12 cellular contexts compared by ENCODE assay signal in the genomic region with DNA sequence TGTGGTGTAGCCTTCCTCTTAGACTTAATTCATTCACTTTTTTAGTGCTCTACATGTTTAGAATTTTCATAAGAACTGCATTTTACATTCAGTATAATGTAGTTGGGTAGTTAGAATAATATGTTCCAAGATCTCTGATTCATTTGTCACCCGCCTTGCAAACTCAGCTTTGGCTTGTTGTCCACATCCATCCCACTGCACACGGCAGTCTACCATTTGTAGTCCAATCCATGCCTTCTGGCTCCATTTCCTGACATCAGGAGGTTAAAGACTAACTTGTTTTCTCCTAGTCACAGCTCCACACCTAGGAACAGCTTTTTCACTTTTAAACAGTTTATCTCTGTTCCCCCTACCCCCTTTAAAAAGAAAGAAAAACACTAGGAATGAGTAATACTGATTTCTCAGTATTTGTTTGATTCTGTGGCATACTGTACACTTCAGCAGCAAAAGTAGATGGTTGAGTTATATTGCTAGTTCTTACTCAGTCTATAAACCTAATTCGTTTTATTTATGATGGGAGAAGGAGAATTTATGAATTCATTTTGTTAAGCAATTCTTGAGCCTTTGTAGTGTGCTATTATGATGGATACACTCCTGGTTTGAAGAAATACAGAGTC.
DNase-seq lines count a peak whose midpoint lies in the region; ATAC-seq and TF ChIP-seq lines count a peak whose summit lies in the region.
"Had no signal": no experiment of that assay in that cellular context is flagged by ENCODE, and none has a peak within 500 bp of the region (broad histone marks: within the 10 kb centered on the region; RNA-seq: fewer than 3 reads in every experiment).

No MANE protein-coding gene starts in this region.

- H3K4me1 Mint-ChIP-seq in MCF 10A (ENCODE audit: insufficient read depth, unreplicated experiment), result peaks cover 45% of the 10 kb centered on the region

- H3K36me3 Mint-ChIP-seq in MCF 10A (ENCODE audit: insufficient read depth, unreplicated experiment), result peaks cover 14% of the 10 kb centered on the region

- CTCF ChIA-PET in MCF 10A (lab: Yijun Ruan, JAX), result no interaction called here

- no peaks in the 10 kb centered on the region for H3K36me3 ChIP-seq in breast epithelium
- H3K36me3 ChIP-seq: MG63 had no signal

- no peak for TF ChIP-seq POLR2A in breast epithelium (IDR thresholded peaks at IDR 0.05)

- peaks cover 0 to 20% of the 10 kb centered on the region in 2 donors for H3K4me1 ChIP-seq in breast epithelium

- H3K9me3 ChIP-seq in breast epithelium, result no peaks in the 10 kb centered on the region
- H3K9me3 ChIP-seq: MG63 had no signal

- no peaks in the 10 kb centered on the region for H3K27me3 ChIP-seq in breast epithelium
- H3K27me3 ChIP-seq: MG63 had no signal

- DNase-seq in MCF 10A (ENCODE audit: unreplicated experiment) (no peak), breast epithelium (ENCODE audit: low spot score in 2 of 2) (no peak), cerebellar cortex (ENCODE audit: low spot score) (peak; percentile 50), T-helper 9 cell (no peak), CD1c-positive myeloid dendritic cell (ENCODE audit: extremely low spot score) (no peak), putamen (ENCODE audit: low spot score) (no peak), foreskin melanocyte (no peak)
- DNase-seq: MG63, NCI-H82, small intestine had no signal

- H3K9me3 Mint-ChIP-seq in MCF 10A (ENCODE audit: unreplicated experiment), result no peaks in the 10 kb centered on the region
- H3K9me3 Mint-ChIP-seq: dendritic cell treated with granulocyte-macrophage colony-stimulating factor and Interleukin-4, amounts not matched to agents 40 ng/mL and 50 ng/mL, for 4 days had no signal

- intact Hi-C loops in MCF 10A (cut with micrococcal nuclease) (loop anchor here (10.0 kb wide), 1 partner anchor 227 kb away; no protein-coding TSS in a partner anchor), breast epithelium (cut with DNase I; ENCODE audit: low total_unique reads) (no loop called here)

- no peak overlapping the region for H3K4me3 Mint-ChIP-seq in MCF 10A (ENCODE audit: unreplicated experiment)
- H3K4me3 Mint-ChIP-seq: dendritic cell treated with granulocyte-macrophage colony-stimulating factor and Interleukin-4, amounts not matched to agents 40 ng/mL and 50 ng/mL, for 4 days had no signal

- H3K27ac Mint-ChIP-seq in MCF 10A (ENCODE audit: low read depth, unreplicated experiment), result peak overlapping the region; percentile 47
- H3K27ac Mint-ChIP-seq: dendritic cell treated with granulocyte-macrophage colony-stimulating factor and Interleukin-4, amounts not matched to agents 40 ng/mL and 50 ng/mL, for 4 days had no signal

- TF ChIP-seq CTCF in MCF 10A (IDR thresholded peaks at IDR 0.05; ENCODE audit: unreplicated experiment) (no peak), breast epithelium (IDR thresholded peaks at IDR 0.05) (no peak)

- H3K27me3 Mint-ChIP-seq in MCF 10A (ENCODE audit: insufficient read depth, unreplicated experiment), result no peaks in the 10 kb centered on the region
- H3K27me3 Mint-ChIP-seq: dendritic cell treated with granulocyte-macrophage colony-stimulating factor and Interleukin-4, amounts not matched to agents 40 ng/mL and 50 ng/mL, for 4 days had no signal

- BruUV-seq in MCF 10A (replicated peaks; lab: Mats Ljungman, UMichigan), result no TSS peak

- POLR2A ChIA-PET in MCF 10A (lab: Yijun Ruan, JAX), result interaction anchor here (0.6 to 1.0 kb wide), 3 partner anchors 31 to 1147 kb away, joined by 3 read pairs; no protein-coding TSS in a partner anchor

- peak overlapping the region in 1 of 2 donors; percentile 19 for H3K27ac ChIP-seq in breast epithelium

- H3K4me3 ChIP-seq in breast epithelium, result no peak overlapping the region
- H3K4me3 ChIP-seq: MG63 had no signal

- ATAC-seq in HG03159 (IDR thresholded peaks at IDR 0.05; ENCODE audit: unreplicated experiment), result peak; percentile 60
